ENCODE assay signal across 38 cellular contexts in genomic region chr15:23983500-23984259, GRCh38.
"Had no signal": no experiment of that assay in that cellular context is flagged by ENCODE, and none has a peak within 500 bp of the region (broad histone marks: within the 10 kb centered on the region; RNA-seq: fewer than 3 reads in every experiment).

No MANE protein-coding gene starts in this region.

- H3K27me3 Mint-ChIP-seq: activated naive CD4-positive, alpha-beta T cell treated with anti-CD3 and anti-CD28 coated beads, Interleukin-2, amount 10 ng/mL, durations not matched to agents 7 days and 5 days; activated naive CD8-positive, alpha-beta T cell; activated naive CD8-positive, alpha-beta T cell treated with anti-CD3 and anti-CD28 coated beads for 36 hours; activated naive CD8-positive, alpha-beta T cell treated with anti-CD3 and anti-CD28 coated beads, Interleukin-2, amount 10 ng/mL, durations not matched to agents 7 days and 5 days; activated naive CD8-positive, alpha-beta T cell treated with anti-CD3 and anti-CD28 coated beads, Interleukin-2, amount 50 U/mL, for 24 hours; activated T-cell treated with anti-CD3 and anti-CD28 coated beads, Interleukin-2, amount 50 U/mL, for 24 hours; activated T-helper 17 cell treated with anti-CD3 and anti-CD28 coated beads, Interleukin-2, amount 50 U/mL, for 72 hours; brain; central memory CD8-positive, alpha-beta T cell had no signal

- H3K4me3 ChIP-seq: adrenal gland, ascending aorta, body of pancreas, breast epithelium, cardiac muscle cell had no signal

- H3K4me3 Mint-ChIP-seq: activated naive CD4-positive, alpha-beta T cell treated with anti-CD3 and anti-CD28 coated beads for 36 hours; activated naive CD4-positive, alpha-beta T cell treated with anti-CD3 and anti-CD28 coated beads, Interleukin-2, amount 10 ng/mL, durations not matched to agents 7 days and 5 days; activated naive CD4-positive, alpha-beta T cell treated with anti-CD3 and anti-CD28 coated beads, Interleukin-2, amount 50 U/mL, for 24 hours; activated naive CD8-positive, alpha-beta T cell; activated naive CD8-positive, alpha-beta T cell treated with anti-CD3 and anti-CD28 coated beads for 36 hours; activated naive CD8-positive, alpha-beta T cell treated with anti-CD3 and anti-CD28 coated beads, Interleukin-2, amount 10 ng/mL, durations not matched to agents 7 days and 5 days; activated naive CD8-positive, alpha-beta T cell treated with anti-CD3 and anti-CD28 coated beads, Interleukin-2, amount 50 U/mL, for 24 hours; activated T-cell treated with anti-CD3 and anti-CD28 coated beads, Interleukin-2, amount 50 U/mL, for 24 hours; activated T-cell treated with anti-CD3 and anti-CD28 coated beads, Interleukin-2, amount 50 U/mL, for 4 hours; activated T-cell treated with anti-CD3 and anti-CD28 coated beads, Interleukin-2, amount 50 U/mL, for 72 hours; activated T-helper 1 cell treated with anti-CD3 and anti-CD28 coated beads, Interleukin-12 subunit alpha, Interleukin-12 subunit beta, Interleukin-2, Interleukin-4 antibody, amounts not matched to agents 30 ng/mL and 10 ng/mL and 1 ng/mL, durations not matched to agents 14 hours and 24 hours and 36 hours; activated T-helper 17 cell treated with anti-CD3 and anti-CD28 coated beads, Interleukin-2, amount 50 U/mL, for 72 hours; brain; central memory CD8-positive, alpha-beta T cell had no signal

- DNase-seq: activated effector memory CD4-positive, alpha-beta T cell treated with anti-CD3 and anti-CD28 coated beads, Interleukin-2, amount 50 U/mL, for 16 hours; activated effector memory CD4-positive, alpha-beta T cell treated with Interleukin-2 at 50 U/mL for 16 hours; activated gamma-delta T cell; activated gamma-delta T cell treated with Interleukin-2 at 50 U/mL for 16 hours; activated naive CD4-positive, alpha-beta T cell; activated naive CD4-positive, alpha-beta T cell treated with anti-CD3 and anti-CD28 coated beads for 36 hours; activated naive CD4-positive, alpha-beta T cell treated with anti-CD3 and anti-CD28 coated beads, Interleukin-2, amount 10 ng/mL, durations not matched to agents 7 days and 5 days; activated naive CD4-positive, alpha-beta T cell treated with anti-CD3 and anti-CD28 coated beads, Interleukin-2, amount 50 U/mL, for 16 hours; activated naive CD4-positive, alpha-beta T cell treated with Interleukin-2 at 50 U/mL for 16 hours; activated naive CD8-positive, alpha-beta T cell treated with anti-CD3 and anti-CD28 coated beads for 36 hours; activated naive CD8-positive, alpha-beta T cell treated with anti-CD3 and anti-CD28 coated beads, Interleukin-2, amount 10 ng/mL, durations not matched to agents 7 days and 5 days; activated naive CD8-positive, alpha-beta T cell treated with anti-CD3 and anti-CD28 coated beads, Interleukin-2, amount 50 U/mL, for 24 hours; activated T-cell treated with anti-CD3 and anti-CD28 coated beads, Interleukin-2, amount 50 U/mL, for 1 hour; activated T-cell treated with anti-CD3 and anti-CD28 coated beads, Interleukin-2, amount 50 U/mL, for 24 hours; activated T-cell treated with anti-CD3 and anti-CD28 coated beads, Interleukin-2, amount 50 U/mL, for 4 hours; activated T-cell treated with anti-CD3 and anti-CD28 coated beads, Interleukin-2, amount 50 U/mL, for 48 hours; activated T-cell treated with anti-CD3 and anti-CD28 coated beads, Interleukin-2, amount 50 U/mL, for 72 hours; adrenal gland; amniotic stem cell; amygdala; anterior cingulate cortex; aorta; body of pancreas; brain microvascular endothelial cell; caudate nucleus; central memory CD4-positive, alpha-beta T cell; cerebellar nuclear complex had no signal

- ATAC-seq: activated naive CD4-positive, alpha-beta T cell treated with anti-CD3 and anti-CD28 coated beads, Interleukin-2, amount 50 U/mL, for 72 hours; activated naive CD8-positive, alpha-beta T cell treated with anti-CD3 and anti-CD28 coated beads, Interleukin-2, amount 50 U/mL, for 24 hours; activated T-cell treated with anti-CD3 and anti-CD28 coated beads, Interleukin-2, amount 50 U/mL, for 4 hours; activated T-cell treated with anti-CD3 and anti-CD28 coated beads, Interleukin-2, amount 50 U/mL, for 72 hours; activated T-helper 17 cell treated with anti-CD3 and anti-CD28 coated beads, Interleukin-2, amount 50 U/mL, for 72 hours; body of pancreas had no signal

- H3K36me3 Mint-ChIP-seq: activated naive CD4-positive, alpha-beta T cell treated with anti-CD3 and anti-CD28 coated beads, Interleukin-2, amount 10 ng/mL, durations not matched to agents 7 days and 5 days; activated naive CD4-positive, alpha-beta T cell treated with anti-CD3 and anti-CD28 coated beads, Interleukin-2, amount 50 U/mL, for 24 hours; activated naive CD4-positive, alpha-beta T cell treated with anti-CD3 and anti-CD28 coated beads, Interleukin-2, amount 50 U/mL, for 72 hours; activated naive CD8-positive, alpha-beta T cell; activated naive CD8-positive, alpha-beta T cell treated with anti-CD3 and anti-CD28 coated beads for 36 hours; activated naive CD8-positive, alpha-beta T cell treated with anti-CD3 and anti-CD28 coated beads, Interleukin-2, amount 10 ng/mL, durations not matched to agents 7 days and 5 days had no signal

- H3K27ac ChIP-seq: adrenal gland, ascending aorta, body of pancreas, brain microvascular endothelial cell, breast epithelium, cardiac muscle cell had no signal

- H3K4me1 Mint-ChIP-seq: activated naive CD4-positive, alpha-beta T cell treated with anti-CD3 and anti-CD28 coated beads, Interleukin-2, amount 10 ng/mL, durations not matched to agents 7 days and 5 days; activated naive CD4-positive, alpha-beta T cell treated with anti-CD3 and anti-CD28 coated beads, Interleukin-2, amount 50 U/mL, for 24 hours; activated naive CD8-positive, alpha-beta T cell treated with anti-CD3 and anti-CD28 coated beads for 36 hours; activated naive CD8-positive, alpha-beta T cell treated with anti-CD3 and anti-CD28 coated beads, Interleukin-2, amount 10 ng/mL, durations not matched to agents 7 days and 5 days; activated naive CD8-positive, alpha-beta T cell treated with anti-CD3 and anti-CD28 coated beads, Interleukin-2, amount 50 U/mL, for 24 hours; activated T-helper 17 cell treated with anti-CD3 and anti-CD28 coated beads, Interleukin-2, amount 50 U/mL, for 72 hours; brain; central memory CD8-positive, alpha-beta T cell had no signal

- H3K36me3 ChIP-seq: adrenal gland, ascending aorta, brain microvascular endothelial cell, breast epithelium, cardiac muscle cell had no signal

- H3K27ac Mint-ChIP-seq: activated naive CD4-positive, alpha-beta T cell treated with anti-CD3 and anti-CD28 coated beads for 36 hours; activated naive CD4-positive, alpha-beta T cell treated with anti-CD3 and anti-CD28 coated beads, Interleukin-2, amount 10 ng/mL, durations not matched to agents 7 days and 5 days; activated naive CD4-positive, alpha-beta T cell treated with anti-CD3 and anti-CD28 coated beads, Interleukin-2, amount 50 U/mL, for 24 hours; activated naive CD4-positive, alpha-beta T cell treated with anti-CD3 and anti-CD28 coated beads, Interleukin-2, amount 50 U/mL, for 72 hours; activated naive CD8-positive, alpha-beta T cell; activated naive CD8-positive, alpha-beta T cell treated with anti-CD3 and anti-CD28 coated beads for 36 hours; activated naive CD8-positive, alpha-beta T cell treated with anti-CD3 and anti-CD28 coated beads, Interleukin-2, amount 10 ng/mL, durations not matched to agents 7 days and 5 days; activated naive CD8-positive, alpha-beta T cell treated with anti-CD3 and anti-CD28 coated beads, Interleukin-2, amount 50 U/mL, for 24 hours; activated T-cell treated with anti-CD3 and anti-CD28 coated beads, Interleukin-2, amount 50 U/mL, for 24 hours; activated T-cell treated with anti-CD3 and anti-CD28 coated beads, Interleukin-2, amount 50 U/mL, for 72 hours; activated T-helper 1 cell treated with anti-CD3 and anti-CD28 coated beads, Interleukin-12 subunit alpha, Interleukin-12 subunit beta, Interleukin-2, Interleukin-4 antibody, amounts not matched to agents 30 ng/mL and 10 ng/mL and 1 ng/mL, durations not matched to agents 14 hours and 24 hours and 36 hours; activated T-helper 17 cell treated with anti-CD3 and anti-CD28 coated beads, Interleukin-2, amount 50 U/mL, for 72 hours; activated T-helper 2 cell treated with anti-CD3 and anti-CD28 coated beads, Interferon-gamma antibody, Interleukin-2, Interleukin-4, amounts not matched to agents 10 μg/mL and 5 μg/mL and 100 μg/mL, durations not matched to agents 14 hours and 24 hours and 36 hours; brain had no signal

- H3K9me3 ChIP-seq: adrenal gland, ascending aorta, body of pancreas had no signal

- H3K27me3 ChIP-seq: adrenal gland, ascending aorta, body of pancreas, brain microvascular endothelial cell, breast epithelium, cardiac muscle cell had no signal

- H3K4me1 ChIP-seq: adrenal gland, ascending aorta, body of pancreas, breast epithelium had no signal
